In the genomic region with DNA sequence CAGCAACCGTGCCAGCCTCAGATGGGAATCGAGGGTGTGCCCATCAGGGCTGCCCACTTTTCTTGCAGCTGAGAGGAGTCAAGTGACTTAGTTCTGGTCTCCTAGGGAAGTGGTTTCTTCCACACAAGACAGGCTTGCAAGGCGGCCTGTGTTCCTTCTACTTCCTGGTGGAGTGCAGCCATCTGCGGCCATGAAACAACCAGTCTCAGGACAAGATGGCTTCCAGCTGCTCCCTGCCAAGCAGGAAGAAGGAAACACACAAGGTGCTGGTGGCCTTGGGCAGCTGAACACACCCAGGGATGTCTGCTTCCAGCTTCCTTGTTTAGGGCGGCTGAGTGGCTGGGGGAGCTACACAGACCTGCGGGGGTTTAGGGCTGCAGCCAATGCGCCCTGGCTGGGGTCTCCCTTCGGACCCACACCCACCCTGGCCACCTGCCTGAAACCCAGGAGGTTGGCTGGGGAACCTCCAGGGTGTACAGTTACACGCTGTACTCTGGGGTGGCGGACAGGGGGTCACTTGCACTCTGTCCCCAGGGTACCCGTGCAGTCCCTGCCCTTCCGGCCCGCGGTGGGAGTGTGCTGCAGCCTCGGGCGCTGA, we compare ENCODE assay signal across 1 cellular context.
TF ChIP-seq lines count a peak whose summit lies in the region.

No MANE protein-coding gene starts in this region.

TF ChIP-seq in HepG2, 621 proteins besides CTCF, POLR2A, EP300 and RAD21 (continued from another document and continues in another):
- TF ChIP-seq ATM (IDR thresholded peaks at IDR 0.05; ENCODE audit: borderline replicate concordance) (no peak), CBFB (CRISPR knock-in tag; IDR thresholded peaks at IDR 0.05) (no peak), RBM39 (IDR thresholded peaks at IDR 0.05; ENCODE audit: low read depth, low read length, poor library complexity, severe bottlenecking) (peak; percentile 14), LCORL (IDR thresholded peaks at IDR 0.05) (no peak), LCORL (CRISPR knock-in tag; IDR thresholded peaks at IDR 0.05) (peak; percentile 29; the same call in 1 of the 2 replicates), MED1 (CRISPR knock-in tag; IDR thresholded peaks at IDR 0.05) (no peak), ZMYM4 (CRISPR knock-in tag; IDR thresholded peaks at IDR 0.05) (0 out of 2 replicates have a peak, but pooled peaks have one; percentile 3), DMAP1 (CRISPR knock-in tag; IDR thresholded peaks at IDR 0.05) (no peak), ZNF232 (CRISPR knock-in tag; IDR thresholded peaks at IDR 0.05; ENCODE audit: borderline replicate concordance) (no peak), BRCA1 (CRISPR knock-in tag; IDR thresholded peaks at IDR 0.05) (no peak), ZNF24 (IDR thresholded peaks at IDR 0.05) (no peak), TOE1 (CRISPR knock-in tag; IDR thresholded peaks at IDR 0.05) (no peak), ZNF460 (CRISPR knock-in tag; IDR thresholded peaks at IDR 0.05; ENCODE audit: borderline replicate concordance) (no peak), ZNF138 (CRISPR knock-in tag; IDR thresholded peaks at IDR 0.05; ENCODE audit: low read depth) (no peak), ZNF883 (CRISPR knock-in tag; IDR thresholded peaks at IDR 0.05; ENCODE audit: not compliant biosample characterization) (no peak), ZNF333 (CRISPR knock-in tag; IDR thresholded peaks at IDR 0.05; ENCODE audit: borderline replicate concordance) (no peak), ZNF20 (CRISPR knock-in tag; IDR thresholded peaks at IDR 0.05) (no peak), MTA1 (CRISPR knock-in tag; IDR thresholded peaks at IDR 0.05; ENCODE audit: borderline replicate concordance) (peak; percentile 5; the same call in 1 of the 2 replicates), ETV6 (CRISPR knock-in tag; conservative IDR thresholded peaks at IDR 0.05) (no peak), ZNF337 (CRISPR knock-in tag; IDR thresholded peaks at IDR 0.05; ENCODE audit: borderline replicate concordance, low read depth) (no peak), ZNF335 (CRISPR knock-in tag; IDR thresholded peaks at IDR 0.05) (no peak), HOXA3 (CRISPR knock-in tag; IDR thresholded peaks at IDR 0.05) (no peak), HDAC2 (CRISPR knock-in tag; IDR thresholded peaks at IDR 0.05) (0 out of 2 replicates have a peak, but pooled peaks have one; percentile 7), SRSF1 (optimal IDR thresholded peaks at IDR 0.05; ENCODE audit: low read depth, low read length) (no peak), HNRNPLL (IDR thresholded peaks at IDR 0.05; ENCODE audit: low read depth, low read length, poor library complexity, severe bottlenecking) (no peak), ZNF33B (CRISPR knock-in tag; IDR thresholded peaks at IDR 0.05) (0 out of 2 replicates have a peak, but pooled peaks have one; percentile 8), PITX1 (CRISPR knock-in tag; IDR thresholded peaks at IDR 0.05) (0 out of 2 replicates have a peak, but pooled peaks have one; percentile 7), ZNF350 (CRISPR knock-in tag; IDR thresholded peaks at IDR 0.05; ENCODE audit: borderline replicate concordance, low read depth) (no peak), TBL1XR1 (IDR thresholded peaks at IDR 0.05; ENCODE audit: borderline replicate concordance, low read length, partially characterized antibody) (no peak), MAZ (IDR thresholded peaks at IDR 0.05; ENCODE audit: borderline replicate concordance, low read depth, low read length) (no peak), MAZ (CRISPR knock-in tag; IDR thresholded peaks at IDR 0.05; ENCODE audit: low read depth) (no peak), HIVEP1 (CRISPR knock-in tag; IDR thresholded peaks at IDR 0.05) (0 out of 2 replicates have a peak, but pooled peaks have one; percentile 16), POGZ (CRISPR knock-in tag; IDR thresholded peaks at IDR 0.05) (no peak), RBFOX2 (IDR thresholded peaks at IDR 0.05; ENCODE audit: low read depth, low read length) (no peak), SALL1 (CRISPR knock-in tag; IDR thresholded peaks at IDR 0.05) (no peak; the same call in 1 of the 2 replicates), SYNCRIP (IDR thresholded peaks at IDR 0.05; ENCODE audit: insufficient read depth, low read depth, low read length) (no peak), ZNF510 (CRISPR knock-in tag; IDR thresholded peaks at IDR 0.05; ENCODE audit: low read depth) (no peak), ZNF207 (IDR thresholded peaks at IDR 0.05; ENCODE audit: borderline replicate concordance) (no peak), CC2D1A (CRISPR knock-in tag; IDR thresholded peaks at IDR 0.05) (no peak), NRL (CRISPR knock-in tag; IDR thresholded peaks at IDR 0.05; ENCODE audit: borderline replicate concordance) (peak; percentile 20; the same call in 1 of the 2 replicates), ZFP1 (CRISPR knock-in tag; IDR thresholded peaks at IDR 0.05) (no peak), ZNF331 (CRISPR knock-in tag; IDR thresholded peaks at IDR 0.05) (no peak)
- TF ChIP-seq, protein P1, sequence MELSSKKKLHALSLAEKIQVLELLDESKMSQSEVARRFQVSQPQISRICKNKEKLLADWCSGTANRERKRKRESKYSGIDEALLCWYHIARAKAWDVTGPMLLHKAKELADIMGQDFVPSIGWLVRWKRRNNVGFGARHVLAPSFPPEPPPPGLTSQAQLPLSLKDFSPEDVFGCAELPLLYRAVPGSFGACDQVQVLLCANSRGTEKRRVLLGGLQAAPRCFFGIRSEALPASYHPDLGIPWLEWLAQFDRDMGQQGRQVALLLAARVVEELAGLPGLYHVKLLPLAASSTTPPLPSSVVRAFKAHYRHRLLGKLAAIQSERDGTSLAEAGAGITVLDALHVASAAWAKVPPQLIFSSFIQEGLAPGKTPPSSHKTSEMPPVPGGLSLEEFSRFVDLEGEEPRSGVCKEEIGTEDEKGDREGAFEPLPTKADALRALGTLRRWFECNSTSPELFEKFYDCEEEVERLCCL (CRISPR knock-in tag; IDR thresholded peaks at IDR 0.05; ENCODE audit: borderline replicate concordance) = no peak
- TF ChIP-seq, protein P2, sequence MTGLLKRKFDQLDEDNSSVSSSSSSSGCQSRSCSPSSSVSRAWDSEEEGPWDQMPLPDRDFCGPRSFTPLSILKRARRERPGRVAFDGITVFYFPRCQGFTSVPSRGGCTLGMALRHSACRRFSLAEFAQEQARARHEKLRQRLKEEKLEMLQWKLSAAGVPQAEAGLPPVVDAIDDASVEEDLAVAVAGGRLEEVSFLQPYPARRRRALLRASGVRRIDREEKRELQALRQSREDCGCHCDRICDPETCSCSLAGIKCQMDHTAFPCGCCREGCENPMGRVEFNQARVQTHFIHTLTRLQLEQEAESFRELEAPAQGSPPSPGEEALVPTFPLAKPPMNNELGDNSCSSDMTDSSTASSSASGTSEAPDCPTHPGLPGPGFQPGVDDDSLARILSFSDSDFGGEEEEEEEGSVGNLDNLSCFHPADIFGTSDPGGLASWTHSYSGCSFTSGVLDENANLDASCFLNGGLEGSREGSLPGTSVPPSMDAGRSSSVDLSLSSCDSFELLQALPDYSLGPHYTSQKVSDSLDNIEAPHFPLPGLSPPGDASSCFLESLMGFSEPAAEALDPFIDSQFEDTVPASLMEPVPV (CRISPR knock-in tag; IDR thresholded peaks at IDR 0.05) = no peak
- TF ChIP-seq, protein P3, sequence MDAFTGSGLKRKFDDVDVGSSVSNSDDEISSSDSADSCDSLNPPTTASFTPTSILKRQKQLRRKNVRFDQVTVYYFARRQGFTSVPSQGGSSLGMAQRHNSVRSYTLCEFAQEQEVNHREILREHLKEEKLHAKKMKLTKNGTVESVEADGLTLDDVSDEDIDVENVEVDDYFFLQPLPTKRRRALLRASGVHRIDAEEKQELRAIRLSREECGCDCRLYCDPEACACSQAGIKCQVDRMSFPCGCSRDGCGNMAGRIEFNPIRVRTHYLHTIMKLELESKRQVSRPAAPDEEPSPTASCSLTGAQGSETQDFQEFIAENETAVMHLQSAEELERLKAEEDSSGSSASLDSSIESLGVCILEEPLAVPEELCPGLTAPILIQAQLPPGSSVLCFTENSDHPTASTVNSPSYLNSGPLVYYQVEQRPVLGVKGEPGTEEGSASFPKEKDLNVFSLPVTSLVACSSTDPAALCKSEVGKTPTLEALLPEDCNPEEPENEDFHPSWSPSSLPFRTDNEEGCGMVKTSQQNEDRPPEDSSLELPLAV (CRISPR knock-in tag; conservative IDR thresholded peaks at IDR 0.05; ENCODE audit: low read depth) = no peak
- TF ChIP-seq, protein P4, sequence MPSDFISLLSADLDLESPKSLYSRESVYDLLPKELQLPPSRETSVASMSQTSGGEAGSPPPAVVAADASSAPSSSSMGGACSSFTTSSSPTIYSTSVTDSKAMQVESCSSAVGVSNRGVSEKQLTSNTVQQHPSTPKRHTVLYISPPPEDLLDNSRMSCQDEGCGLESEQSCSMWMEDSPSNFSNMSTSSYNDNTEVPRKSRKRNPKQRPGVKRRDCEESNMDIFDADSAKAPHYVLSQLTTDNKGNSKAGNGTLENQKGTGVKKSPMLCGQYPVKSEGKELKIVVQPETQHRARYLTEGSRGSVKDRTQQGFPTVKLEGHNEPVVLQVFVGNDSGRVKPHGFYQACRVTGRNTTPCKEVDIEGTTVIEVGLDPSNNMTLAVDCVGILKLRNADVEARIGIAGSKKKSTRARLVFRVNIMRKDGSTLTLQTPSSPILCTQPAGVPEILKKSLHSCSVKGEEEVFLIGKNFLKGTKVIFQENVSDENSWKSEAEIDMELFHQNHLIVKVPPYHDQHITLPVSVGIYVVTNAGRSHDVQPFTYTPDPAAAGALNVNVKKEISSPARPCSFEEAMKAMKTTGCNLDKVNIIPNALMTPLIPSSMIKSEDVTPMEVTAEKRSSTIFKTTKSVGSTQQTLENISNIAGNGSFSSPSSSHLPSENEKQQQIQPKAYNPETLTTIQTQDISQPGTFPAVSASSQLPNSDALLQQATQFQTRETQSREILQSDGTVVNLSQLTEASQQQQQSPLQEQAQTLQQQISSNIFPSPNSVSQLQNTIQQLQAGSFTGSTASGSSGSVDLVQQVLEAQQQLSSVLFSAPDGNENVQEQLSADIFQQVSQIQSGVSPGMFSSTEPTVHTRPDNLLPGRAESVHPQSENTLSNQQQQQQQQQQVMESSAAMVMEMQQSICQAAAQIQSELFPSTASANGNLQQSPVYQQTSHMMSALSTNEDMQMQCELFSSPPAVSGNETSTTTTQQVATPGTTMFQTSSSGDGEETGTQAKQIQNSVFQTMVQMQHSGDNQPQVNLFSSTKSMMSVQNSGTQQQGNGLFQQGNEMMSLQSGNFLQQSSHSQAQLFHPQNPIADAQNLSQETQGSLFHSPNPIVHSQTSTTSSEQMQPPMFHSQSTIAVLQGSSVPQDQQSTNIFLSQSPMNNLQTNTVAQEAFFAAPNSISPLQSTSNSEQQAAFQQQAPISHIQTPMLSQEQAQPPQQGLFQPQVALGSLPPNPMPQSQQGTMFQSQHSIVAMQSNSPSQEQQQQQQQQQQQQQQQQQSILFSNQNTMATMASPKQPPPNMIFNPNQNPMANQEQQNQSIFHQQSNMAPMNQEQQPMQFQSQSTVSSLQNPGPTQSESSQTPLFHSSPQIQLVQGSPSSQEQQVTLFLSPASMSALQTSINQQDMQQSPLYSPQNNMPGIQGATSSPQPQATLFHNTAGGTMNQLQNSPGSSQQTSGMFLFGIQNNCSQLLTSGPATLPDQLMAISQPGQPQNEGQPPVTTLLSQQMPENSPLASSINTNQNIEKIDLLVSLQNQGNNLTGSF (CRISPR knock-in tag; IDR thresholded peaks at IDR 0.05) = no peak
- TF ChIP-seq, protein P5, sequence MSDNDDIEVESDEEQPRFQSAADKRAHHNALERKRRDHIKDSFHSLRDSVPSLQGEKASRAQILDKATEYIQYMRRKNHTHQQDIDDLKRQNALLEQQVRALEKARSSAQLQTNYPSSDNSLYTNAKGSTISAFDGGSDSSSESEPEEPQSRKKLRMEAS (IDR thresholded peaks at IDR 0.05) = 0 out of 2 replicates have a peak, but pooled peaks have one; percentile 16
- TF ChIP-seq, protein P6, sequence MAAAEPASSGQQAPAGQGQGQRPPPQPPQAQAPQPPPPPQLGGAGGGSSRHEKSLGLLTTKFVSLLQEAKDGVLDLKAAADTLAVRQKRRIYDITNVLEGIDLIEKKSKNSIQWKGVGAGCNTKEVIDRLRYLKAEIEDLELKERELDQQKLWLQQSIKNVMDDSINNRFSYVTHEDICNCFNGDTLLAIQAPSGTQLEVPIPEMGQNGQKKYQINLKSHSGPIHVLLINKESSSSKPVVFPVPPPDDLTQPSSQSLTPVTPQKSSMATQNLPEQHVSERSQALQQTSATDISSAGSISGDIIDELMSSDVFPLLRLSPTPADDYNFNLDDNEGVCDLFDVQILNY (CRISPR knock-in tag; conservative IDR thresholded peaks at IDR 0.05) = no peak
- TF ChIP-seq, protein P7, sequence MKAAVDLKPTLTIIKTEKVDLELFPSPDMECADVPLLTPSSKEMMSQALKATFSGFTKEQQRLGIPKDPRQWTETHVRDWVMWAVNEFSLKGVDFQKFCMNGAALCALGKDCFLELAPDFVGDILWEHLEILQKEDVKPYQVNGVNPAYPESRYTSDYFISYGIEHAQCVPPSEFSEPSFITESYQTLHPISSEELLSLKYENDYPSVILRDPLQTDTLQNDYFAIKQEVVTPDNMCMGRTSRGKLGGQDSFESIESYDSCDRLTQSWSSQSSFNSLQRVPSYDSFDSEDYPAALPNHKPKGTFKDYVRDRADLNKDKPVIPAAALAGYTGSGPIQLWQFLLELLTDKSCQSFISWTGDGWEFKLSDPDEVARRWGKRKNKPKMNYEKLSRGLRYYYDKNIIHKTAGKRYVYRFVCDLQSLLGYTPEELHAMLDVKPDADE (CRISPR knock-in tag; IDR thresholded peaks at IDR 0.05) = no peak
- TF ChIP-seq, protein P8, sequence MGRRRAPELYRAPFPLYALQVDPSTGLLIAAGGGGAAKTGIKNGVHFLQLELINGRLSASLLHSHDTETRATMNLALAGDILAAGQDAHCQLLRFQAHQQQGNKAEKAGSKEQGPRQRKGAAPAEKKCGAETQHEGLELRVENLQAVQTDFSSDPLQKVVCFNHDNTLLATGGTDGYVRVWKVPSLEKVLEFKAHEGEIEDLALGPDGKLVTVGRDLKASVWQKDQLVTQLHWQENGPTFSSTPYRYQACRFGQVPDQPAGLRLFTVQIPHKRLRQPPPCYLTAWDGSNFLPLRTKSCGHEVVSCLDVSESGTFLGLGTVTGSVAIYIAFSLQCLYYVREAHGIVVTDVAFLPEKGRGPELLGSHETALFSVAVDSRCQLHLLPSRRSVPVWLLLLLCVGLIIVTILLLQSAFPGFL (CRISPR knock-in tag; IDR thresholded peaks at IDR 0.05) = no peak
- TF ChIP-seq, protein P9, sequence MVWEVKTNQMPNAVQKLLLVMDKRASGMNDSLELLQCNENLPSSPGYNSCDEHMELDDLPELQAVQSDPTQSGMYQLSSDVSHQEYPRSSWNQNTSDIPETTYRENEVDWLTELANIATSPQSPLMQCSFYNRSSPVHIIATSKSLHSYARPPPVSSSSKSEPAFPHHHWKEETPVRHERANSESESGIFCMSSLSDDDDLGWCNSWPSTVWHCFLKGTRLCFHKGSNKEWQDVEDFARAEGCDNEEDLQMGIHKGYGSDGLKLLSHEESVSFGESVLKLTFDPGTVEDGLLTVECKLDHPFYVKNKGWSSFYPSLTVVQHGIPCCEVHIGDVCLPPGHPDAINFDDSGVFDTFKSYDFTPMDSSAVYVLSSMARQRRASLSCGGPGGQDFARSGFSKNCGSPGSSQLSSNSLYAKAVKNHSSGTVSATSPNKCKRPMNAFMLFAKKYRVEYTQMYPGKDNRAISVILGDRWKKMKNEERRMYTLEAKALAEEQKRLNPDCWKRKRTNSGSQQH (CRISPR knock-in tag; IDR thresholded peaks at IDR 0.05; ENCODE audit: low read depth) = 0 out of 2 replicates have a peak, but pooled peaks have one; percentile 44
